ENCODE assay signal across 24 cellular contexts in the genomic region with DNA sequence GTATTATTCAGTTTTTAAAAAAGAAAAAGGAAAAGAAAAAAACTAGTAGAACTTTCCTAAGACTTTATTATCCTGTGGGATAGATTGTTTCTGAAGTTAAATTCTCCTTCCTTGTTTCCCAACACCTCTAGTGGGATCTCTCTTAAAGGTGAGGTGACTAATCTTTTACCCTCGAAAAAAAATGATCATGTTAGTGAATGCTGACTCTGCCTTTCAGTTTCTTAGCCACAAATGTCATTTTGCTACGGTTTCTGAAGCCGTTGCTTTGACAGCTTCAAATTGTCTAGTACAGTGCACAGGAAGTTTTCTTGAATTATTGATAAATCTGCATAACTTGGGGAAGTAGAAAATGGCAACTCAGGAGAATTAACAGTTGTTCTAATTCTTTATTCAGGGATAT. TPM values are rescaled to one million over a fixed set of nuclear protein-coding genes. Genes with fewer than 3 reads are reported as not detected.
DNase-seq lines count a peak whose midpoint lies in the region; ATAC-seq, FAIRE-seq and TF ChIP-seq lines count a peak whose summit lies in the region.
"Had no signal": no experiment of that assay in that cellular context is flagged by ENCODE, and none has a peak within 500 bp of the region (broad histone marks: within the 10 kb centered on the region; RNA-seq: fewer than 3 reads in every experiment).

No MANE protein-coding gene starts in this region.

- H3K27ac ChIP-seq in DND-41 (ENCODE audit: low read length) (no peak overlapping the region), RWPE1 (no peak overlapping the region)
- H3K27ac ChIP-seq: cardiac muscle cell, prostate gland had no signal

- CTCF ChIA-PET in RWPE1 (lab: Yijun Ruan, JAX) = interaction anchor here (0.7 to 1.6 kb wide), 2 partner anchors 12 to 588 kb away, joined by 5 read pairs; no protein-coding TSS in a partner anchor

- H3K4me3 ChIP-seq in DND-41 (ENCODE audit: low read depth in 1 of 2, low read length in 2 of 2) (no peak overlapping the region), BE2C (ENCODE audit: low read depth, low read length) (no peak overlapping the region)
- H3K4me3 ChIP-seq: cardiac muscle cell, prostate gland had no signal

- no peak overlapping the region for H3K4me2 ChIP-seq in DND-41 (ENCODE audit: insufficient read depth, low read length)

- POLR2A ChIA-PET in RWPE1 (lab: Yijun Ruan, JAX; ENCODE audit: low non-redundant PET) = no interaction called here

- H3K9me3 ChIP-seq in DND-41 (ENCODE audit: insufficient read depth, low read length, severe bottlenecking) (no peaks in the 10 kb centered on the region), BE2C (no peaks in the 10 kb centered on the region)
- H3K9me3 ChIP-seq: prostate gland had no signal

- DNase-seq in DND-41 (no peak), RWPE1 (ENCODE audit: low spot score) (peak; percentile 29), RCC 7860 (ENCODE audit: low spot score) (no peak), superior temporal gyrus (ENCODE audit: extremely low spot score) (no peak), BE2C (no peak)
- no peak for DNase-seq in stimulated activated CD4-positive, alpha-beta T cell treated with anti-CD3 and anti-CD28 coated beads, Interleukin-15, amount 100 ng/mL, for 24 hours
- DNase-seq: activated B cell treated with CpG ODN at 0.5 μM for 24 hours; activated gamma-delta T cell; amniotic stem cell; dermis blood vessel endothelial cell; DMS 273 treated with DMSO at 0.1 percent for 48 hours; HFFc6; Kasumi-1; NCI-H1092 treated with DMSO at 0.1 percent for 48 hours; NCI-H2081; small intestine; stimulated activated CD4-positive, alpha-beta T cell treated with anti-CD3 and anti-CD28 coated beads, Interleukin-2, amount 100 ng/mL, for 48 hours had no signal

- H3K4me1 ChIP-seq in DND-41 (ENCODE audit: insufficient read depth, low read length) = no peaks in the 10 kb centered on the region
- H3K4me1 ChIP-seq in BE2C = no peaks in the 10 kb centered on the region
- H3K4me1 ChIP-seq: prostate gland had no signal

- H3K36me3 ChIP-seq in DND-41 (ENCODE audit: insufficient read depth, low read length) = no peaks in the 10 kb centered on the region
- H3K36me3 ChIP-seq in BE2C = no peaks in the 10 kb centered on the region
- H3K36me3 ChIP-seq: cardiac muscle cell, prostate gland had no signal

- no peaks in the 10 kb centered on the region for H4K20me1 ChIP-seq in DND-41 (ENCODE audit: insufficient read depth, low read length)

- no peak for FAIRE-seq in RCC 7860 (lab: Jason Lieb, UNC)
- FAIRE-seq: G401.6, HTR-8/SVneo, small intestine had no signal

- no peaks in the 10 kb centered on the region for H3K27me3 ChIP-seq in DND-41 (ENCODE audit: insufficient read depth, low read length, poor library complexity)
- no peaks in the 10 kb centered on the region for H3K27me3 ChIP-seq in BE2C
- H3K27me3 ChIP-seq: cardiac muscle cell had no signal

- no peak for TF ChIP-seq CTCF in DND-41 (IDR thresholded peaks at IDR 0.05; ENCODE audit: borderline replicate concordance, extremely low read depth, low read length, poor library complexity, severe bottlenecking)
- TF ChIP-seq CTCF in RWPE1 (conservative IDR thresholded peaks at IDR 0.05; ENCODE audit: low read depth) = no peak
- no peak for TF ChIP-seq CTCF in BE2C (IDR thresholded peaks at IDR 0.05; ENCODE audit: low read depth, low read length)

- H2AFZ ChIP-seq in DND-41 (ENCODE audit: low read depth, low read length) = 0 out of 2 replicates have a peak overlapping the region, but pooled peaks have one; percentile 8

- ATAC-seq in DND-41 (ENCODE audit: insufficient read depth, low read depth) (no peak), GM19351 (IDR thresholded peaks at IDR 0.05; ENCODE audit: unreplicated experiment) (peak; percentile 75), HG02938 (IDR thresholded peaks at IDR 0.05; ENCODE audit: unreplicated experiment) (peak; percentile 62)
- ATAC-seq: Panc1 had no signal

- H3K79me2 ChIP-seq in DND-41 (ENCODE audit: insufficient read depth, low read length) = no peaks in the 10 kb centered on the region

- H3K9ac ChIP-seq in DND-41 (ENCODE audit: low read depth, low read length) = no peak overlapping the region

RNA-seq across cellular contexts. Expression of a gene that starts 13.0 kb away (rescaled TPM):
- 6.1 TPM for polyA plus RNA-seq in BE2C (2012; ENCODE audit: insufficient read depth, insufficient read length, low read depth)
